9 cellular contexts compared by ENCODE assay signal in genomic region chr15:100880139-100880896, GRCh38. TPM values are rescaled to one million over a fixed set of nuclear protein-coding genes. Genes with fewer than 3 reads are reported as not detected.
DNase-seq lines count a peak whose midpoint lies in the region; ATAC-seq, FAIRE-seq and TF ChIP-seq lines count a peak whose summit lies in the region.
"Had no signal": no experiment of that assay in that cellular context is flagged by ENCODE, and none has a peak within 500 bp of the region (broad histone marks: within the 10 kb centered on the region; RNA-seq: fewer than 3 reads in every experiment).

No MANE protein-coding gene starts in this region.

- ATAC-seq in upper lobe of left lung (ENCODE audit: low FRiP score in 2 of 2) (peak in 1 of 2 donors; percentile 14), HG02642 (IDR thresholded peaks at IDR 0.05; ENCODE audit: poor library complexity, unreplicated experiment) (no peak), esophagus mucosa (no peak)

- no peak for TF ChIP-seq EP300 in upper lobe of left lung (IDR thresholded peaks at IDR 0.05)

- no peaks in the 10 kb centered on the region for H3K36me3 ChIP-seq in upper lobe of left lung

- no peak for FAIRE-seq in H54 (lab: Jason Lieb, UNC)

- H3K27ac Mint-ChIP-seq in activated naive CD4-positive, alpha-beta T cell treated with anti-CD3 and anti-CD28 coated beads, Interleukin-2, amount 50 U/mL, for 24 hours: no peak overlapping the region
- H3K27ac Mint-ChIP-seq in chondrocyte (ENCODE audit: unreplicated experiment): no peak overlapping the region

- H3K4me3 Mint-ChIP-seq in activated naive CD4-positive, alpha-beta T cell treated with anti-CD3 and anti-CD28 coated beads, Interleukin-2, amount 50 U/mL, for 24 hours: peak overlapping the region; percentile 15
- H3K4me3 Mint-ChIP-seq in chondrocyte (ENCODE audit: unreplicated experiment): peak overlapping the region; percentile 55

- H3K27me3 ChIP-seq in upper lobe of left lung: peaks cover 0 to 24% (median 12%) of the 10 kb centered on the region in 4 donors

- TF ChIP-seq POLR2A in upper lobe of left lung (IDR thresholded peaks at IDR 0.05) (no peak), H54 (IDR thresholded peaks at IDR 0.05; ENCODE audit: low read depth, low read length) (no peak)

- no peak for DNase-seq in activated naive CD4-positive, alpha-beta T cell (lab: John Stamatoyannopoulos, UW)
- DNase-seq in chondrocyte (ENCODE audit: low spot score) (no peak), mesenteric fat pad (ENCODE audit: low spot score) (peak; percentile 87), upper lobe of left lung (peak in 1 of 2 donors; percentile 83), H54 (ENCODE audit: insufficient read length, low spot score) (no peak)
- DNase-seq: cerebellar nuclear complex had no signal

- no peak overlapping the region for H3K27ac ChIP-seq in upper lobe of left lung

- H3K4me1 Mint-ChIP-seq in activated naive CD4-positive, alpha-beta T cell treated with anti-CD3 and anti-CD28 coated beads, Interleukin-2, amount 50 U/mL, for 24 hours: peaks cover 8% of the 10 kb centered on the region
- peaks cover 12% of the 10 kb centered on the region for H3K4me1 Mint-ChIP-seq in chondrocyte (ENCODE audit: low read depth)

- H3K36me3 Mint-ChIP-seq in activated naive CD4-positive, alpha-beta T cell treated with anti-CD3 and anti-CD28 coated beads, Interleukin-2, amount 50 U/mL, for 24 hours: no peaks in the 10 kb centered on the region
- no peaks in the 10 kb centered on the region for H3K36me3 Mint-ChIP-seq in chondrocyte (ENCODE audit: low read depth)

- no peaks in the 10 kb centered on the region for H3K9me3 ChIP-seq in upper lobe of left lung

- 5% methylated on average over 27 to 54 of the region's 80 CpGs for WGBS in upper lobe of left lung, 2 donors

- H3K27me3 Mint-ChIP-seq in activated naive CD4-positive, alpha-beta T cell treated with anti-CD3 and anti-CD28 coated beads, Interleukin-2, amount 50 U/mL, for 24 hours: peaks cover 44% of the 10 kb centered on the region
- peaks cover 49% of the 10 kb centered on the region for H3K27me3 Mint-ChIP-seq in chondrocyte (ENCODE audit: low read depth)

- peak overlapping the region in 3 of 4 donors; percentile 47 to 56 (median 51) for H3K4me3 ChIP-seq in upper lobe of left lung

- TF ChIP-seq CTCF in chondrocyte (IDR thresholded peaks at IDR 0.05) (no peak), upper lobe of left lung (IDR thresholded peaks at IDR 0.05) (no peak)

- no peaks in the 10 kb centered on the region for H3K9me3 Mint-ChIP-seq in activated naive CD4-positive, alpha-beta T cell treated with anti-CD3 and anti-CD28 coated beads, Interleukin-2, amount 50 U/mL, for 24 hours
- no peaks in the 10 kb centered on the region for H3K9me3 Mint-ChIP-seq in chondrocyte (ENCODE audit: low read depth)

- H3K4me1 ChIP-seq in upper lobe of left lung: peaks cover 13 to 23% (median 16%) of the 10 kb centered on the region in 4 donors

RNA-seq across cellular contexts. Expression of gene ALDH1A3, which starts 0.7 kb away (rescaled TPM):
- total RNA-seq in chondrocyte (0.51 to 0.55 TPM in 2 of 3 replicates, not detected in the other), mesenteric fat pad (194 TPM), upper lobe of left lung (10 to 100 TPM in 5 of 6 donors, 1 to 10 TPM in 1; 3.6 to 41.5 (median 14.1) TPM), esophagus mucosa (15.7 TPM)

RNA-seq across cellular contexts. Expression of gene LRRK1, which starts 38.8 kb away (rescaled TPM):
- total RNA-seq in chondrocyte (6.0 to 11.3 TPM (median 10.1 TPM) in 3 replicates), mesenteric fat pad (23.5 TPM), upper lobe of left lung (10 to 100 TPM; 15.0 to 47.1 (median 31.2) TPM), esophagus mucosa (14.2 TPM)
